11 cellular contexts compared by ENCODE assay signal in genomic region chr14:61502459-61503093, GRCh38.
DNase-seq lines count a peak whose midpoint lies in the region; ATAC-seq and FAIRE-seq lines count a peak whose summit lies in the region.
"Had no signal": no experiment of that assay in that cellular context is flagged by ENCODE, and none has a peak within 500 bp of the region (broad histone marks: within the 10 kb centered on the region; RNA-seq: fewer than 3 reads in every experiment).

No MANE protein-coding gene starts in this region.

- peak; percentile 28 for ATAC-seq in GM21717 (IDR thresholded peaks at IDR 0.05; ENCODE audit: unreplicated experiment)
- ATAC-seq in GM19328 (IDR thresholded peaks at IDR 0.05; ENCODE audit: unreplicated experiment), result no peak
- ATAC-seq in GM18858 (IDR thresholded peaks at IDR 0.05; ENCODE audit: unreplicated experiment), result no peak
- ATAC-seq: K562 had no signal

- peak overlapping the region; percentile 77 for H3K9ac ChIP-seq in BLaER1

- H3K9me3 ChIP-seq in BLaER1, result no peaks in the 10 kb centered on the region
- H3K9me3 ChIP-seq: tibial nerve had no signal

- peaks cover 16% of the 10 kb centered on the region for H3K36me3 ChIP-seq in BLaER1
- H3K36me3 ChIP-seq: tibial nerve had no signal

- H3K4me1 ChIP-seq in BLaER1, result peaks cover 73% of the 10 kb centered on the region

- peak overlapping the region; percentile 92 for H3K27ac ChIP-seq in BLaER1

- H3K27me3 ChIP-seq in BLaER1, result no peaks in the 10 kb centered on the region
- H3K27me3 ChIP-seq: tibial nerve had no signal

- no peaks in the 10 kb centered on the region for H4K20me1 ChIP-seq in BLaER1

- no peak overlapping the region for H3K4me3 ChIP-seq in BLaER1
- H3K4me3 ChIP-seq: K562, tibial nerve had no signal

- peak; percentile 55 for FAIRE-seq in RCC 7860 (lab: Jason Lieb, UNC)
- FAIRE-seq: K562 had no signal

- peak; percentile 42 for DNase-seq in RCC 7860 (ENCODE audit: low spot score)
- peak; percentile 59 for DNase-seq in iPS DF 19.7 (ENCODE audit: low read depth, low spot score)
- no peak for DNase-seq in NCI-H1417 treated with DMSO at 0.1 percent for 48 hours (lab: John Stamatoyannopoulos, UW)
- DNase-seq in T-helper 9 cell, result no peak
- DNase-seq: midbrain had no signal

- peak overlapping the region; percentile 80 for H3K4me2 ChIP-seq in BLaER1

Comparison
In these comparisons a context has a peak if more than half of its experiments do, and no peak if none do; other contexts are left out.
1. DNase-seq: peak in RCC 7860 (single experiment) and iPS DF 19.7 (single experiment); none in NCI-H1417 treated with DMSO at 0.1 percent for 48 hours (single experiment) and T-helper 9 cell (single experiment).